In the genomic region with DNA sequence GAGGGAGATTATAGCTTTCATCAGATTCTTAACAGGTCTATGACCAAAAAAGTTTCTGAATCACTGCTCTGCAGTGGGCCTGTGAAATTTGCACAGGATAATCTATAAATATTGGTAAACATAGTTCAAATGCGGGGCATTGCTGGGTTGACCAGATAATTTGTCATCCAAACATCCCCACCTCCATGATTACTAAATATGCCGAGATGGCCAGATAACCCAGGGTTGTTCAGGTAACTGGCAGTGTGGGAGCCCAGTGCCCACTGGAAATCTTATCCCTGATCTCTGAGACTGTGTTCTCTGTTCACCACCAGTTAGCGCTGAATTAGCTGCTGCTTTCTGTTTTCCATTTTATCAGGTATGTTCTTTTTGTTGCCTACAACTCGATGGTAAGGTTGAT, we compare ENCODE assay signal across 2 cellular contexts.
TF ChIP-seq lines count a peak whose summit lies in the region.

No MANE protein-coding gene starts in this region.

TF ChIP-seq in HCT116, 20 proteins besides CTCF, POLR2A, EP300 and RAD21:
- no peak for TF ChIP-seq EGR1 (IDR thresholded peaks at IDR 0.05; ENCODE audit: low read depth)
- no peak for TF ChIP-seq ZNF274 (IDR thresholded peaks at IDR 0.05; ENCODE audit: low read depth, low read length)
- TF ChIP-seq CEBPB (IDR thresholded peaks at IDR 0.05; ENCODE audit: low read depth), result no peak
- no peak for TF ChIP-seq ELF1 (IDR thresholded peaks at IDR 0.05; ENCODE audit: borderline replicate concordance, low read depth)
- TF ChIP-seq ZFX (IDR thresholded peaks at IDR 0.05), result no peak
- no peak for TF ChIP-seq CBX3 (IDR thresholded peaks at IDR 0.05; ENCODE audit: low read depth)
- TF ChIP-seq, protein P1, sequence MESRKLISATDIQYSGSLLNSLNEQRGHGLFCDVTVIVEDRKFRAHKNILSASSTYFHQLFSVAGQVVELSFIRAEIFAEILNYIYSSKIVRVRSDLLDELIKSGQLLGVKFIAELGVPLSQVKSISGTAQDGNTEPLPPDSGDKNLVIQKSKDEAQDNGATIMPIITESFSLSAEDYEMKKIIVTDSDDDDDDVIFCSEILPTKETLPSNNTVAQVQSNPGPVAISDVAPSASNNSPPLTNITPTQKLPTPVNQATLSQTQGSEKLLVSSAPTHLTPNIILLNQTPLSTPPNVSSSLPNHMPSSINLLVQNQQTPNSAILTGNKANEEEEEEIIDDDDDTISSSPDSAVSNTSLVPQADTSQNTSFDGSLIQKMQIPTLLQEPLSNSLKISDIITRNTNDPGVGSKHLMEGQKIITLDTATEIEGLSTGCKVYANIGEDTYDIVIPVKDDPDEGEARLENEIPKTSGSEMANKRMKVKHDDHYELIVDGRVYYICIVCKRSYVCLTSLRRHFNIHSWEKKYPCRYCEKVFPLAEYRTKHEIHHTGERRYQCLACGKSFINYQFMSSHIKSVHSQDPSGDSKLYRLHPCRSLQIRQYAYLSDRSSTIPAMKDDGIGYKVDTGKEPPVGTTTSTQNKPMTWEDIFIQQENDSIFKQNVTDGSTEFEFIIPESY (IDR thresholded peaks at IDR 0.05; ENCODE audit: extremely low read depth, insufficient replicate concordance, low read length), result no peak
- TF ChIP-seq POLR2AphosphoS5 (IDR thresholded peaks at IDR 0.05; ENCODE audit: low read depth, low read length), result no peak
- TF ChIP-seq SP1 (IDR thresholded peaks at IDR 0.05; ENCODE audit: low read depth), result no peak
- no peak for TF ChIP-seq SIN3A (IDR thresholded peaks at IDR 0.05; ENCODE audit: low read depth)
- no peak for TF ChIP-seq SRF (IDR thresholded peaks at IDR 0.05; ENCODE audit: low read depth)
- no peak for TF ChIP-seq TCF7L2 (IDR thresholded peaks at IDR 0.05; ENCODE audit: borderline replicate concordance, extremely low read depth, insufficient read depth, insufficient read length)
- TF ChIP-seq EZH2phosphoT487 (IDR thresholded peaks at IDR 0.05; ENCODE audit: borderline replicate concordance), result no peak
- TF ChIP-seq, protein P2, sequence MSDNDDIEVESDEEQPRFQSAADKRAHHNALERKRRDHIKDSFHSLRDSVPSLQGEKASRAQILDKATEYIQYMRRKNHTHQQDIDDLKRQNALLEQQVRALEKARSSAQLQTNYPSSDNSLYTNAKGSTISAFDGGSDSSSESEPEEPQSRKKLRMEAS (IDR thresholded peaks at IDR 0.05), result no peak
- no peak for TF ChIP-seq FOSL1 (IDR thresholded peaks at IDR 0.05; ENCODE audit: low read depth)
- TF ChIP-seq YY1 (IDR thresholded peaks at IDR 0.05; ENCODE audit: extremely low read depth, insufficient replicate concordance, low read depth, low read length), result no peak
- TF ChIP-seq EZH2 (IDR thresholded peaks at IDR 0.05), result no peak

TF ChIP-seq in K562, 482 proteins besides CTCF, POLR2A, EP300 and RAD21:
- TF ChIP-seq HLTF (IDR thresholded peaks at IDR 0.05), result no peak
TF ChIP-seq in K562: peak in this region for 0.
